1 cellular context compared by ENCODE assay signal in genomic region chr9:133768371-133768858, GRCh38.
TF ChIP-seq lines count a peak whose summit lies in the region.

No MANE protein-coding gene starts in this region.

TF ChIP-seq in HepG2, 621 proteins besides CTCF, POLR2A, EP300 and RAD21 (continued from another document):
- 0 out of 2 replicates have a peak, but pooled peaks have one; percentile 32 for TF ChIP-seq DMTF1 (CRISPR knock-in tag; IDR thresholded peaks at IDR 0.05)
- no peak for TF ChIP-seq RELA (CRISPR knock-in tag; IDR thresholded peaks at IDR 0.05)
- 0 out of 2 replicates have a peak, but pooled peaks have one; percentile 11 for TF ChIP-seq ZNF280B (CRISPR knock-in tag; IDR thresholded peaks at IDR 0.05; ENCODE audit: borderline replicate concordance)
- TF ChIP-seq ZNF3 (CRISPR knock-in tag; IDR thresholded peaks at IDR 0.05): no peak
- TF ChIP-seq ZFP36 (IDR thresholded peaks at IDR 0.05; ENCODE audit: borderline replicate concordance, low read depth, low read length, partially characterized antibody): no peak
- TF ChIP-seq ELF1 (CRISPR knock-in tag; IDR thresholded peaks at IDR 0.05): no peak
- TF ChIP-seq ZBTB46 (CRISPR knock-in tag; IDR thresholded peaks at IDR 0.05; ENCODE audit: borderline replicate concordance): no peak
- no peak for TF ChIP-seq ZNF275 (CRISPR knock-in tag; IDR thresholded peaks at IDR 0.05; ENCODE audit: borderline replicate concordance)
- no peak for TF ChIP-seq ZNF557 (CRISPR knock-in tag; IDR thresholded peaks at IDR 0.05)
